ENCODE assay signal across 1 cellular context in the genomic region with DNA sequence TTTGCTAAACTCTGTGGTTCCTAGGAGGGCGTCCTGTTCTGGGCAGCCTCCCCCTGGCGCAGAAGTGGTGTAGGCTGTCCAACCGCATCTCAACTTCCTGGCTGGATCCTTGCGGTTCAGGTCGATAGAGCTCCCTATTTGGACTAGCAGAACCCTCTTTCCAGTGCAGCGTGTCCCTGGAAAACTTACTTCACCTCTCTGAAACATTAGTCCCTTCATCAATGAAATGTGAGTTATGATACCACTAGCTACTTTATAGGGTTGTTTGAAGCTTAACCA.
TF ChIP-seq lines count a peak whose summit lies in the region.

No MANE protein-coding gene starts in this region.

TF ChIP-seq in IMR-90, 13 proteins besides CTCF, POLR2A, EP300 and RAD21 (continued from another document):
- TF ChIP-seq, protein P1, sequence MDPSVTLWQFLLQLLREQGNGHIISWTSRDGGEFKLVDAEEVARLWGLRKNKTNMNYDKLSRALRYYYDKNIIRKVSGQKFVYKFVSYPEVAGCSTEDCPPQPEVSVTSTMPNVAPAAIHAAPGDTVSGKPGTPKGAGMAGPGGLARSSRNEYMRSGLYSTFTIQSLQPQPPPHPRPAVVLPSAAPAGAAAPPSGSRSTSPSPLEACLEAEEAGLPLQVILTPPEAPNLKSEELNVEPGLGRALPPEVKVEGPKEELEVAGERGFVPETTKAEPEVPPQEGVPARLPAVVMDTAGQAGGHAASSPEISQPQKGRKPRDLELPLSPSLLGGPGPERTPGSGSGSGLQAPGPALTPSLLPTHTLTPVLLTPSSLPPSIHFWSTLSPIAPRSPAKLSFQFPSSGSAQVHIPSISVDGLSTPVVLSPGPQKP (IDR thresholded peaks at IDR 0.05; ENCODE audit: borderline replicate concordance, low read depth, low read length), result no peak
- no peak for TF ChIP-seq RCOR1 (IDR thresholded peaks at IDR 0.05; ENCODE audit: insufficient replicate concordance, low read length)
- TF ChIP-seq MAZ (IDR thresholded peaks at IDR 0.05; ENCODE audit: borderline replicate concordance, low read depth, low read length), result no peak
- TF ChIP-seq SMC3 (IDR thresholded peaks at IDR 0.05; ENCODE audit: low read depth, low read length), result no peak
- no peak for TF ChIP-seq MXI1 (IDR thresholded peaks at IDR 0.05; ENCODE audit: borderline replicate concordance, low read depth, low read length)
- TF ChIP-seq NFE2L2 (IDR thresholded peaks at IDR 0.05; ENCODE audit: low read depth, low read length), result no peak
- no peak for TF ChIP-seq RFX5 (IDR thresholded peaks at IDR 0.05; ENCODE audit: low read depth, low read length)
- TF ChIP-seq BHLHE40 (IDR thresholded peaks at IDR 0.05; ENCODE audit: low read depth, low read length), result no peak
- no peak for TF ChIP-seq CHD1 (IDR thresholded peaks at IDR 0.05; ENCODE audit: low read depth, low read length)
- TF ChIP-seq FOS (IDR thresholded peaks at IDR 0.05; ENCODE audit: low read depth, low read length), result no peak
- TF ChIP-seq, protein P2, sequence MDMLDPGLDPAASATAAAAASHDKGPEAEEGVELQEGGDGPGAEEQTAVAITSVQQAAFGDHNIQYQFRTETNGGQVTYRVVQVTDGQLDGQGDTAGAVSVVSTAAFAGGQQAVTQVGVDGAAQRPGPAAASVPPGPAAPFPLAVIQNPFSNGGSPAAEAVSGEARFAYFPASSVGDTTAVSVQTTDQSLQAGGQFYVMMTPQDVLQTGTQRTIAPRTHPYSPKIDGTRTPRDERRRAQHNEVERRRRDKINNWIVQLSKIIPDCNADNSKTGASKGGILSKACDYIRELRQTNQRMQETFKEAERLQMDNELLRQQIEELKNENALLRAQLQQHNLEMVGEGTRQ (IDR thresholded peaks at IDR 0.05; ENCODE audit: low read depth, low read length), result no peak
